Comparison of ENCODE assay signal across 35 cellular contexts in the genomic region with DNA sequence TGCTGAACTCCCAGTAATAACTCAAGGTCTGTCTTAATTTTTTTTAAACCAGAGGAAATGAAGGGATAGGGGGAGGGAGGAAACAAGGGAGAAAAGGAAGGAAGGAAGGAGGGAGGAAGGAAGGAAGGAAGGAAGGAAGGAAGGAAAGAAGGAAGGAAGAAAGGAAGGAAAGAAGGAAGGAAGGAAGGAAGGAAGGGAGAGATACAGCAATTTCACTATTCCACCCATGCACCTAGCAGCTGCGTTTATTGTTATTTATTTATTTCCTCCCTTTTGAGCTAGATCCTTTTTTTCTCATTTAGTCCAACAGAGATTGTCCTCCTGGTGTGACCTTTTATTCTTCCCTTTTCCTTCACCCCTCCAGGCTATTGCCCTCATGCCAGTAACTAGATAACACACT.
"Had no signal": no experiment of that assay in that cellular context is flagged by ENCODE, and none has a peak within 500 bp of the region (broad histone marks: within the 10 kb centered on the region; RNA-seq: fewer than 3 reads in every experiment).

No MANE protein-coding gene starts in this region.

- H3K9me3 ChIP-seq: MG63 had no signal

- H3K27me3 ChIP-seq: MG63 had no signal

- H3K4me3 ChIP-seq: MG63 had no signal

- DNase-seq: Karpas-422, Kasumi-1, MG63, MM.1S, MV-4-11, NCI-H1048, NCI-H1092, NCI-H1092 treated with DMSO at 0.1 percent for 48 hours, NCI-H1105, NCI-H1105 treated with DMSO at 0.1 percent for 48 hours, NCI-H1417, NCI-H1417 treated with DMSO at 0.1 percent for 48 hours, NCI-H1436, NCI-H1436 treated with DMSO at 0.1 percent for 48 hours, NCI-H146, NCI-H1694, NCI-H1694 treated with DMSO at 0.1 percent for 48 hours, NCI-H187, NCI-H187 treated with DMSO at 0.1 percent for 48 hours, NCI-H1930, NCI-H2029, NCI-H2029 treated with DMSO at 0.1 percent for 48 hours, NCI-H2081, NCI-H2081 treated with DMSO at 0.1 percent for 48 hours, NCI-H2107, NCI-H2171, NCI-H2171 treated with DMSO at 0.1 percent for 48 hours, NCI-H2227 treated with DMSO at 0.1 percent for 48 hours, NCI-H226, NCI-H345, NCI-H446, NCI-H446 treated with DMSO at 0.1 percent for 48 hours, NCI-H510A, NCI-H510A treated with DMSO at 0.1 percent for 48 hours, NCI-H524 had no signal

- H3K36me3 ChIP-seq: MG63 had no signal
